In genomic region chr16:24728891-24729242, GRCh38 we compare ENCODE assay signal across 8 cellular contexts. TPM values are rescaled to one million over a fixed set of nuclear protein-coding genes. Genes with fewer than 3 reads are reported as not detected.
DNase-seq lines count a peak whose midpoint lies in the region; ATAC-seq and TF ChIP-seq lines count a peak whose summit lies in the region.

No MANE protein-coding gene starts in this region.

- peak in 1 of 2 donors; percentile 9 for ATAC-seq in gastrocnemius medialis

- peak overlapping the region; percentile 96 for H3K27ac Mint-ChIP-seq in activated T-cell treated with anti-CD3 and anti-CD28 coated beads, Interleukin-2, amount 50 U/mL, for 24 hours

- peak overlapping the region; percentile 81 to 94 (median 89) for H3K27ac ChIP-seq in gastrocnemius medialis

- H3K4me1 Mint-ChIP-seq in activated T-cell treated with anti-CD3 and anti-CD28 coated beads, Interleukin-2, amount 50 U/mL, for 24 hours (ENCODE audit: low read depth), result peaks cover 42% of the 10 kb centered on the region

- no peaks in the 10 kb centered on the region for H3K27me3 Mint-ChIP-seq in activated T-cell treated with anti-CD3 and anti-CD28 coated beads, Interleukin-2, amount 50 U/mL, for 24 hours

- H3K27me3 ChIP-seq in gastrocnemius medialis, result no peaks in the 10 kb centered on the region

- peaks cover 35 to 37% of the 10 kb centered on the region in 2 donors for H3K4me1 ChIP-seq in gastrocnemius medialis

- peaks cover 41% of the 10 kb centered on the region for H3K36me3 Mint-ChIP-seq in activated T-cell treated with anti-CD3 and anti-CD28 coated beads, Interleukin-2, amount 50 U/mL, for 24 hours (ENCODE audit: low read depth)

- intact Hi-C loops in gastrocnemius medialis (cut with DNase I; ENCODE audit: low total_unique reads), result loop anchor here (2.0 kb wide), 2 partner anchors 48 to 382 kb away; partner anchors contain the start of gene LCMT1
- intact Hi-C loops in posterior vena cava (cut with DNase I), result no loop called here

- no peak for DNase-seq in activated T-cell treated with anti-CD3 and anti-CD28 coated beads, Interleukin-2, amount 50 U/mL, for 24 hours
- DNase-seq in activated T-cell treated with anti-CD3 and anti-CD28 coated beads, Interleukin-2, amount 50 U/mL, for 48 hours, result no peak
- peak; percentile 2 for DNase-seq in T follicular helper cell (ENCODE audit: low read depth)
- DNase-seq in fibroblast of mammary gland (ENCODE audit: low read depth), result no peak
- no peak for DNase-seq in gastrocnemius medialis
- DNase-seq in effector CD4-positive, alpha-beta T cell, result no peak
- DNase-seq in posterior vena cava (ENCODE audit: low spot score), result no peak
- DNase-seq in NCI-H524 (lab: John Stamatoyannopoulos, UW), result no peak

- in situ Hi-C loops in gastrocnemius medialis (cut with MboI; ENCODE audit: low sequenced_read_pairs in 4 of 4), result no loop called here

- no peak for TF ChIP-seq CTCF in fibroblast of mammary gland (conservative IDR thresholded peaks at IDR 0.05; ENCODE audit: control insufficient read depth, insufficient read depth, low read depth, low read length)
- TF ChIP-seq CTCF in gastrocnemius medialis (IDR thresholded peaks at IDR 0.05 in 4 of 5, conservative IDR thresholded peaks at IDR 0.05 in 1 of 5), result no peak

- H3K4me3 Mint-ChIP-seq in activated T-cell treated with anti-CD3 and anti-CD28 coated beads, Interleukin-2, amount 50 U/mL, for 24 hours, result peak overlapping the region; percentile 90

- peaks cover 0 to 10% of the 10 kb centered on the region in 2 donors for H3K36me3 ChIP-seq in gastrocnemius medialis

- no peak for TF ChIP-seq POLR2A in gastrocnemius medialis (IDR thresholded peaks at IDR 0.05)

- H3K4me3 ChIP-seq in fibroblast of mammary gland (ENCODE audit: control insufficient read depth, low read depth, low read length), result peak overlapping the region; percentile 96
- peak overlapping the region; percentile 57 to 83 (median 73) for H3K4me3 ChIP-seq in gastrocnemius medialis

- no peaks in the 10 kb centered on the region for H3K9me3 Mint-ChIP-seq in activated T-cell treated with anti-CD3 and anti-CD28 coated beads, Interleukin-2, amount 50 U/mL, for 24 hours

- H3K9me3 ChIP-seq in gastrocnemius medialis, result no peaks in the 10 kb centered on the region

RNA-seq across cellular contexts. Expression of gene TNRC6A, which starts 0.6 kb away (rescaled TPM):
- 10 to 100 TPM; 16.9 to 26.0 (median 23.1) TPM for total RNA-seq in gastrocnemius medialis
- total RNA-seq in posterior vena cava, result 10 to 100 TPM; 51.7 to 58.3 TPM
